In the genomic region with DNA sequence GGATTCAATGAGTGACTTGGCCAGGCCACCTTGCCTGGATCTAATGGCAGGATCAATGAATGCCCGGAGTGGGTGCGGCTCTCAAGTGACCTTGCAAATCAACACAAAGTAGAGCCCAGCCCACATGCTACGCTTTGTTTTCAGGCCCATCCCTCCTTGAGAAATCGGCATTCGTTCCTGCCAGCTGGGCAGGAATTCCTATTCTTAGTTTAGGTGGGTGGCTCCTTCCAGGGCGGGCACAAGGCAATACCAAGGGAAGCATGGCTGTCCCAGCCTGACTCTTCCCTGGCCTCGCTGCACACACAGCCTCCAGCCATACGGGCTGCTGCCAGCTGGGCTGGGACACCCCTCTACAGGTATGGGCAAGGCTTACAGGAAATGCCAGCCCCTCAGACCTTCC, we compare ENCODE assay signal across 13 cellular contexts.
"Had no signal": no experiment of that assay in that cellular context is flagged by ENCODE, and none has a peak within 500 bp of the region (broad histone marks: within the 10 kb centered on the region; RNA-seq: fewer than 3 reads in every experiment).

No MANE protein-coding gene starts in this region.

- ATAC-seq: left ventricle myocardium superior, sciatic nerve had no signal

- H3K27ac ChIP-seq: esophagus muscularis mucosa, gastrocnemius medialis, parathyroid adenoma had no signal

- H2AFZ ChIP-seq: parathyroid adenoma had no signal

- DNase-seq: activated CD4-positive, alpha-beta T cell treated with anti-CD3 and anti-CD28 coated beads, Interleukin-2, amount 50 U/mL, for 4 hours; activated naive CD4-positive, alpha-beta T cell treated with Interleukin-2 at 50 U/mL for 16 hours; activated naive CD8-positive, alpha-beta T cell treated with anti-CD3 and anti-CD28 coated beads for 36 hours; cerebellar nuclear complex; gastrocnemius medialis; hippocampal formation; left ventricle myocardium superior; midbrain; stimulated activated CD4-positive, alpha-beta T cell treated with anti-CD3 and anti-CD28 coated beads, Interleukin-4, amount 100 ng/mL, for 24 hours; stimulated activated naive CD4-positive, alpha-beta T cell treated with Interleukin-2 at 50 U/mL for 16 hours had no signal

- H3K27me3 ChIP-seq: esophagus muscularis mucosa, gastrocnemius medialis had no signal

- H3K4me3 ChIP-seq: esophagus muscularis mucosa, gastrocnemius medialis had no signal

- H3K79me2 ChIP-seq: parathyroid adenoma had no signal

- H3K9me3 ChIP-seq: esophagus muscularis mucosa, gastrocnemius medialis had no signal

- H3K36me3 ChIP-seq: gastrocnemius medialis had no signal
